ENCODE assay signal across 21 cellular contexts in genomic region chr6:74645108-74645849, GRCh38.
DNase-seq lines count a peak whose midpoint lies in the region; TF ChIP-seq lines count a peak whose summit lies in the region.
"Had no signal": no experiment of that assay in that cellular context is flagged by ENCODE, and none has a peak within 500 bp of the region (broad histone marks: within the 10 kb centered on the region; RNA-seq: fewer than 3 reads in every experiment).

No MANE protein-coding gene starts in this region.

- H3K9me3 ChIP-seq in ES-I3 (ENCODE audit: control insufficient read depth, insufficient read depth, low read length): no peaks in the 10 kb centered on the region
- H3K9me3 ChIP-seq in NT2/D1 (ENCODE audit: insufficient read depth, low read length): no peaks in the 10 kb centered on the region
- H3K9me3 ChIP-seq: Peyer's patch, SJSA1 had no signal

- peaks cover 1 to 5% (median 2%) of the 10 kb centered on the region in 3 donors for H3K27me3 Mint-ChIP-seq in CD14-positive monocyte (ENCODE audit: low read depth in 3 of 3)

- H3K9ac ChIP-seq in ES-I3 (ENCODE audit: low read depth, low read length) (peak overlapping the region; percentile 13; the same call in 1 of the 2 replicates), NT2/D1 (ENCODE audit: insufficient read length, low read depth) (no peak overlapping the region)

- H3K27me3 ChIP-seq in NT2/D1 (ENCODE audit: insufficient read depth, insufficient read length): no peaks in the 10 kb centered on the region
- H3K27me3 ChIP-seq: Peyer's patch, SJSA1 had no signal

- TF ChIP-seq CTCF in epithelial cell of esophagus (IDR thresholded peaks at IDR 0.05; ENCODE audit: insufficient read depth, low read depth, low read length, missing control alignments) (no peak), CD14-positive monocyte (IDR thresholded peaks at IDR 0.05) (no peak)

- DNase-seq in NT2/D1 (ENCODE audit: low read depth, low spot score) (peak; percentile 9), epithelial cell of esophagus (ENCODE audit: low read depth) (peak; percentile 9), myocyte (ENCODE audit: low read depth) (peak; percentile 24), nucleus accumbens (lab: John Stamatoyannopoulos, UW) (no peak), SHP77 treated with DMSO at 0.1 percent for 48 hours (lab: John Stamatoyannopoulos, UW) (no peak), CD14-positive monocyte (ENCODE audit: low spot score) (no peak), posterior vena cava (ENCODE audit: low spot score) (no peak)
- DNase-seq: 8988T; GDM1; KG1; NCI-H1092; NCI-H1436; NCI-H187 treated with DMSO at 0.1 percent for 48 hours; NCI-H2107; NCI-H226; NCI-H510A treated with DMSO at 0.1 percent for 48 hours; NCI-H748 treated with DMSO at 0.1 percent for 48 hours; NK-92 treated with Interleukin-12 subunit alpha and Interleukin-12 subunit beta, amount 100 ng/mL, for 24 hours had no signal

- no peaks in the 10 kb centered on the region for H3K36me3 ChIP-seq in ES-I3 (ENCODE audit: insufficient read depth, low read length)
- no peaks in the 10 kb centered on the region for H3K36me3 ChIP-seq in NT2/D1 (ENCODE audit: insufficient read depth, insufficient read length, low read length)
- H3K36me3 ChIP-seq: Peyer's patch, SJSA1 had no signal

- H3K4me3 Mint-ChIP-seq in CD14-positive monocyte: no peak overlapping the region

- peaks cover 14% of the 10 kb centered on the region; the same call in 1 of the 2 replicates for H3K4me1 ChIP-seq in ES-I3 (ENCODE audit: insufficient read depth, low read length)
- no peaks in the 10 kb centered on the region for H3K4me1 ChIP-seq in NT2/D1 (ENCODE audit: insufficient read depth, insufficient read length)
- H3K4me1 ChIP-seq: Peyer's patch, SJSA1 had no signal

- no peaks in the 10 kb centered on the region for H3K36me3 Mint-ChIP-seq in CD14-positive monocyte

- H3K4me3 ChIP-seq in NT2/D1 (ENCODE audit: insufficient read length, low read depth) (no peak overlapping the region), epithelial cell of esophagus (ENCODE audit: low read length) (no peak overlapping the region)
- H3K4me3 ChIP-seq: Peyer's patch, SJSA1 had no signal

- intact Hi-C loops in CD14-positive monocyte (cut with micrococcal nuclease) (no loop called here), posterior vena cava (cut with DNase I) (no loop called here)

- H3K9me3 Mint-ChIP-seq in CD14-positive monocyte: peaks cover 0 to 7% (median 3%) of the 10 kb centered on the region in 7 donors

- no peaks in the 10 kb centered on the region for H3K4me1 Mint-ChIP-seq in CD14-positive monocyte

- H3K27ac Mint-ChIP-seq in CD14-positive monocyte: no peak overlapping the region

Comparison
In these comparisons a context has a peak if more than half of its experiments do, and no peak if none do; other contexts are left out.
1. DNase-seq: peak in NT2/D1 (single experiment), epithelial cell of esophagus (single experiment) and myocyte (single experiment); none in nucleus accumbens (0 of 56), SHP77 treated with DMSO at 0.1 percent for 48 hours (single experiment), CD14-positive monocyte (single experiment) and posterior vena cava (single experiment).